In the genomic region with DNA sequence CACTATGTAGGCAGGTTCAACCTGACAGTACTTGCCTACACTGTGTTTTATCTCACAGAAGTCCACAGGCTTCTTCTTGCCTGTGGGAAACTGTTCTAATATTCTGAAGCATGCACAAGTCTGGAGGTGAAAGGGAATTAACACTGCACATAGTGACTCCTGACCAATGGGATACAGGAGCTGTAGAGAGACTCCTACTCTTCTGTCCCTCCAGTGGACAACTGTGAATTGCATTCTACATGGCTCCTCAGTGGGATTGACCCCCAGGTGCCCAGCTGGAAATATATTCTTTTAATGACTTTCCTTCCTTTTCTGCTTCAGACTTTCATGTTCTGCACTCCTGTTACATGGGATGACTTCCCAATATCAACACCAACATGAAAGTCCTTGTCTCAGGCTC, we compare ENCODE assay signal across 10 cellular contexts. TPM values are rescaled to one million over a fixed set of nuclear protein-coding genes. Genes with fewer than 3 reads are reported as not detected.
DNase-seq lines count a peak whose midpoint lies in the region; ATAC-seq, FAIRE-seq and TF ChIP-seq lines count a peak whose summit lies in the region.
"Had no signal": no experiment of that assay in that cellular context is flagged by ENCODE, and none has a peak within 500 bp of the region (broad histone marks: within the 10 kb centered on the region; RNA-seq: fewer than 3 reads in every experiment).

No MANE protein-coding gene starts in this region.

- no peak overlapping the region for H3K4me2 ChIP-seq in GM23248 (ENCODE audit: unreplicated experiment)
- no peak overlapping the region for H3K4me2 ChIP-seq in hepatocyte

- peak; percentile 8 for FAIRE-seq in RCC 7860 (lab: Jason Lieb, UNC)

- no peaks in the 10 kb centered on the region for H3K9me2 ChIP-seq in GM23248 (ENCODE audit: insufficient read depth)
- no peaks in the 10 kb centered on the region for H3K9me2 ChIP-seq in hepatocyte (replicated peaks; ENCODE audit: insufficient read depth)

- H3K27ac ChIP-seq in GM23248, result no peak overlapping the region
- peak overlapping the region; percentile 12 for H3K27ac ChIP-seq in hepatocyte
- H3K27ac ChIP-seq in adrenal gland, result no peak overlapping the region
- no peak overlapping the region for H3K27ac ChIP-seq in gastroesophageal sphincter
- H3K27ac ChIP-seq: stomach had no signal

- intact Hi-C loops in adrenal gland (cut with DNase I), result no loop called here

- H3K27me3 ChIP-seq in GM23248 (replicated peaks; ENCODE audit: insufficient read depth), result no peaks in the 10 kb centered on the region
- no peaks in the 10 kb centered on the region for H3K27me3 ChIP-seq in hepatocyte
- peaks cover 5% of the 10 kb centered on the region for H3K27me3 ChIP-seq in adrenal gland
- no peaks in the 10 kb centered on the region for H3K27me3 ChIP-seq in gastroesophageal sphincter
- H3K27me3 ChIP-seq: stomach had no signal

- H3K9ac ChIP-seq in GM23248, result no peak overlapping the region

- no peaks in the 10 kb centered on the region for H3F3A ChIP-seq in GM23248 (ENCODE audit: insufficient read depth)

- H3K4me1 ChIP-seq in GM23248 (ENCODE audit: insufficient read depth) (no peaks in the 10 kb centered on the region), hepatocyte (ENCODE audit: insufficient read depth) (no peaks in the 10 kb centered on the region), adrenal gland (replicated peaks in 1 of 2) (no peaks in the 10 kb centered on the region), gastroesophageal sphincter (no peaks in the 10 kb centered on the region)
- H3K4me1 ChIP-seq: stomach had no signal

- TF ChIP-seq POLR2A in adrenal gland (IDR thresholded peaks at IDR 0.05) (no peak), gastroesophageal sphincter (IDR thresholded peaks at IDR 0.05) (no peak)

- TF ChIP-seq EP300 in gastroesophageal sphincter (IDR thresholded peaks at IDR 0.05), result no peak

- H3K4me3 ChIP-seq in GM23248 (no peak overlapping the region), hepatocyte (no peak overlapping the region), adrenal gland (no peak overlapping the region), gastroesophageal sphincter (no peak overlapping the region)
- H3K4me3 ChIP-seq: stomach had no signal

- H3K36me3 ChIP-seq in GM23248 (ENCODE audit: low read depth), result no peaks in the 10 kb centered on the region
- no peaks in the 10 kb centered on the region for H3K36me3 ChIP-seq in hepatocyte (replicated peaks; ENCODE audit: insufficient read depth, low read depth)
- H3K36me3 ChIP-seq in adrenal gland (replicated peaks in 1 of 2), result no peaks in the 10 kb centered on the region
- H3K36me3 ChIP-seq in gastroesophageal sphincter, result no peaks in the 10 kb centered on the region
- H3K36me3 ChIP-seq: stomach had no signal

- H2AFZ ChIP-seq in GM23248, result no peak overlapping the region
- H2AFZ ChIP-seq in hepatocyte, result no peak overlapping the region

- H3K79me2 ChIP-seq in GM23248 (ENCODE audit: insufficient read depth) (no peaks in the 10 kb centered on the region), hepatocyte (no peaks in the 10 kb centered on the region)

- peak; percentile 32 for TF ChIP-seq CTCF in AG09319 (IDR thresholded peaks at IDR 0.05; ENCODE audit: low read depth, low read length)
- TF ChIP-seq CTCF in hepatocyte (IDR thresholded peaks at IDR 0.05; ENCODE audit: poor library complexity), result peak; percentile 27
- peak in 2 of 6 experiments; percentile 29 for TF ChIP-seq CTCF in adrenal gland (IDR thresholded peaks at IDR 0.05)
- TF ChIP-seq CTCF in gastroesophageal sphincter (IDR thresholded peaks at IDR 0.05), result peak in 1 of 4 experiments; percentile 14

- H3K9me3 ChIP-seq in GM23248 (ENCODE audit: low read depth), result no peaks in the 10 kb centered on the region
- no peaks in the 10 kb centered on the region for H3K9me3 ChIP-seq in hepatocyte (ENCODE audit: low read depth)
- no peaks in the 10 kb centered on the region for H3K9me3 ChIP-seq in adrenal gland (replicated peaks in 1 of 3)
- H3K9me3 ChIP-seq in gastroesophageal sphincter, result no peaks in the 10 kb centered on the region
- H3K9me3 ChIP-seq: stomach had no signal

- DNase-seq in AG09319 (ENCODE audit: extremely low read depth, low read depth) (no peak), GM23248 (peak; percentile 52), RCC 7860 (ENCODE audit: low spot score) (peak; percentile 6), hepatocyte (ENCODE audit: low spot score) (peak; percentile 42), SKM-1 treated with dmso at 0.1 percent for 144 hours (lab: John Stamatoyannopoulos, UW; ENCODE audit: unreplicated experiment) (no peak), adrenal gland (no peak), SIG-M5 treated with dmso at 0.1 percent for 504 hours (lab: John Stamatoyannopoulos, UW; ENCODE audit: unreplicated experiment) (no peak)
- DNase-seq: activated B cell treated with CpG ODN at 0.5 μM for 24 hours had no signal

- ATAC-seq in gastroesophageal sphincter, result no peak

- H4K20me1 ChIP-seq in GM23248 (ENCODE audit: insufficient read depth), result no peaks in the 10 kb centered on the region
- H4K20me1 ChIP-seq in hepatocyte (ENCODE audit: insufficient read depth, poor library complexity, severe bottlenecking), result no peaks in the 10 kb centered on the region

- in situ Hi-C loops in GM23248 (cut with MboI), result no loop called here

RNA-seq across cellular contexts. Expression of a gene that starts 8.2 kb away (rescaled TPM):
- 21.1 and 32.1 TPM in 2 replicates for total RNA-seq in GM23248 (2014; rRNA removed; shearing (Covaris generic))
- polyA plus RNA-seq in GM23248 (2016; fragmentation: Nextera tagmentation; extraction: Ambion mirVana) (42.5 and 46.6 TPM in 2 replicates), hepatocyte (45.5 and 51.3 TPM in 2 replicates), adrenal gland (10 to 100 TPM in 1 of 3 donors, 1 to 10 TPM in 2; 5.9 to 30.6 (median 6.3) TPM)
- total RNA-seq in hepatocyte (40.2 and 45.5 TPM in 2 replicates), adrenal gland (10 to 100 TPM; 23.4 to 60.3 (median 38.4) TPM), gastroesophageal sphincter (10 to 100 TPM; 25.4 to 41.3 (median 37.4) TPM)

RNA-seq across cellular contexts. Expression of a gene that starts 57.3 kb away (rescaled TPM):
- total RNA-seq in GM23248 (2014; rRNA removed; shearing (Covaris generic)), result 4.5 and 5.3 TPM in 2 replicates
- 3.3 and 4.3 TPM in 2 replicates for polyA plus RNA-seq in GM23248 (2016; fragmentation: Nextera tagmentation; extraction: Ambion mirVana)
- total RNA-seq in hepatocyte, result 5.6 and 10.3 TPM in 2 replicates
- 4.5 and 4.8 TPM in 2 replicates for polyA plus RNA-seq in hepatocyte
- 1 to 10 TPM; 4.9 to 9.1 (median 6.1) TPM for total RNA-seq in adrenal gland
- polyA plus RNA-seq in adrenal gland, result 1 to 10 TPM; 1.2 to 3.0 (median 1.4) TPM
- 10 to 100 TPM in 2 of 4 donors, 1 to 10 TPM in 2; 6.9 to 14.0 (median 10.2) TPM for total RNA-seq in gastroesophageal sphincter

Comparison
In these comparisons a context has a peak if more than half of its experiments do, and no peak if none do; other contexts are left out.
1. DNase-seq: peak in GM23248 (single experiment), RCC 7860 (single experiment) and hepatocyte (single experiment); none in AG09319 (single experiment), SKM-1 treated with dmso at 0.1 percent for 144 hours (single experiment), adrenal gland (0 of 7) and SIG-M5 treated with dmso at 0.1 percent for 504 hours (single experiment).